Comparison of ENCODE assay signal across 8 cellular contexts in the genomic region with DNA sequence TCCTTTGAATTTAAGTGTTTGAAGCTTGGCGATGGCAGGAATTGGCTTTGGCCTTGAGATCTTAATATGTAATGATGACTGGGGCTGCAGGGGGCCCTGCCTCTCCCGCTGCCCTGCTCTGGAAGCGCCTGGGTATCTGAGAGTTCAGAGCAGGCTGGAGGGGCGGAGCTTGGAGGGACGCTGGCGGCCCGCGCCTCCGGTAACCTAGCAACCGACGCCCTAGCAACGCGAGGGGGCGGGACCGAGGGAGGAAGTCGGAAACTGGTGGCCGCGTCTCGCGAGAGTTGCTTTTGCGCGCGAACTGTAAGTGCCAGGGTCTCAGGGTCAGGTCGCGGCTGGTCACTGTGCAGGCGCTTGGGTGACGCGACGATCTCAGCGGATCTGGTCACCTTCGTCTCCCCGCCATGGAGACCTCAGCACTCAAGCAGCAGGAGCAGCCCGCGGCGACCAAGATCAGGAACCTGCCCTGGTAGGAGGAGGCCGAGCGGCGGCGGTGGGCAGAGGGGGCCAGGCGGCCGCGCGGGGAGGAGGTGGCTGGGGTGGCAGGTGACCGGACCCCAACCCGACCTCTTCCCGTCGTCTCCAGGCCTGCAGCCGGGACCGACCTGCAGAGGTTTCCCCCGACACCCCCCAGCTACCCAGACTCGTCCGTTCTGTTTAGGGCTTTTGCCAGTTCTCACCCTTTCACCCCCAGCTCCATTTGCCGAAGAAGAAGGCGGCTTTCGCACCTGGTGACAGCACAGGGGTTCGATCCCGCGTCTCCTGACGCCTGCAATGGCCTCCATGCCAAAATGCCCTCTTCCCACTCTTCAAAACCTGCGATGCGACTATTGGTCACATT. TPM values are rescaled to one million over a fixed set of nuclear protein-coding genes. Genes with fewer than 3 reads are reported as not detected.
DNase-seq lines count a peak whose midpoint lies in the region; ATAC-seq and TF ChIP-seq lines count a peak whose summit lies in the region.

TSS of gene RFC5 (plus strand) at position 280 of the 841 bp plus-strand sequence. CDS start at position 405, 125 bp downstream.

- no peaks in the 10 kb centered on the region for H4K20me1 ChIP-seq in KMS-11 (ENCODE audit: insufficient read depth)

- intact Hi-C loops in Panc1 (cut with micrococcal nuclease; ENCODE audit: unreplicated experiment), result loop anchor here (5.0 kb wide), 1 partner anchor 139 kb away; no protein-coding TSS in a partner anchor

- peak within 1 kb of the TSS; percentile 68 for H3K4me2 ChIP-seq in KMS-11

- H3K4me1 ChIP-seq in KMS-11 (ENCODE audit: low read depth, poor library complexity, severe bottlenecking) (peaks cover 17% of the 10 kb centered on the region), Panc1 (ENCODE audit: control insufficient read depth, insufficient read depth, low read length) (peaks cover 10% of the 10 kb centered on the region), muscle layer of duodenum (ENCODE audit: control insufficient read depth in 1 of 2, insufficient read depth in 2 of 2, low read length in 2 of 2) (peaks cover 0 to 16% of the 10 kb centered on the region in 2 donors)

- no peaks in the 10 kb centered on the region for H3K36me3 ChIP-seq in KMS-11 (ENCODE audit: insufficient read depth)
- H3K36me3 ChIP-seq in Panc1 (ENCODE audit: control insufficient read depth, insufficient read depth, low read length), result peaks cover 4% of the 10 kb centered on the region
- peaks cover 22 to 23% of the 10 kb centered on the region in 2 donors for H3K36me3 ChIP-seq in muscle layer of duodenum (ENCODE audit: control insufficient read depth in 1 of 2, insufficient read depth in 2 of 2, low read length in 2 of 2)

- H3K27ac ChIP-seq in KMS-11 (peak within 1 kb of the TSS; percentile 36; the same call in 1 of the 2 replicates), Panc1 (ENCODE audit: low read length) (peak within 1 kb of the TSS; percentile 86), muscle layer of duodenum (ENCODE audit: low read length) (no peak within 1 kb of the TSS)

- H3K4me3 ChIP-seq in KMS-11 (IDR thresholded peaks at IDR 0.05; ENCODE audit: insufficient read depth, low read depth, low read length) (no peak within 1 kb of the TSS), Panc1 (ENCODE audit: low read depth in 2 of 2, low read length in 2 of 2) (peak within 1 kb of the TSS; percentile 82 to 87), muscle layer of duodenum (ENCODE audit: low read depth in 1 of 2, low read length in 2 of 2) (peak within 1 kb of the TSS; percentile 82 to 98)

- H3K4me1 Mint-ChIP-seq in activated T-cell treated with anti-CD3 and anti-CD28 coated beads, Interleukin-2, amount 50 U/mL, for 24 hours (ENCODE audit: low read depth), result peaks cover 27% of the 10 kb centered on the region

- peaks cover 50% of the 10 kb centered on the region for H3K36me3 Mint-ChIP-seq in activated T-cell treated with anti-CD3 and anti-CD28 coated beads, Interleukin-2, amount 50 U/mL, for 24 hours (ENCODE audit: low read depth)

- H3K9me3 ChIP-seq in Panc1 (ENCODE audit: control insufficient read depth, insufficient read depth, low read depth, low read length) (no peaks in the 10 kb centered on the region), muscle layer of duodenum (ENCODE audit: control insufficient read depth in 1 of 2, low read length in 2 of 2) (no peaks in the 10 kb centered on the region)

- POLR2A ChIA-PET in Panc1 (lab: Charles Lee), result interaction anchor here (0.6 to 1.2 kb wide), 2 partner anchors 17 to 48 kb away, joined by 5 to 8 read pairs; no protein-coding TSS in a partner anchor

- H3K27me3 ChIP-seq in KMS-11 (ENCODE audit: insufficient read depth, low read depth) (no peaks in the 10 kb centered on the region), Panc1 (ENCODE audit: control insufficient read depth, insufficient read depth, low read length) (no peaks in the 10 kb centered on the region), muscle layer of duodenum (ENCODE audit: low read depth, low read length) (no peaks in the 10 kb centered on the region)

- no TSS peak for BruUV-seq in Panc1 (replicated peaks; lab: Mats Ljungman, UMichigan)

- no peaks in the 10 kb centered on the region for H3K9me3 Mint-ChIP-seq in activated T-cell treated with anti-CD3 and anti-CD28 coated beads, Interleukin-2, amount 50 U/mL, for 24 hours

- H3K27me3 Mint-ChIP-seq in activated T-cell treated with anti-CD3 and anti-CD28 coated beads, Interleukin-2, amount 50 U/mL, for 24 hours, result no peaks in the 10 kb centered on the region

- ATAC-seq in GM21737 (IDR thresholded peaks at IDR 0.05; ENCODE audit: unreplicated experiment), result peak; percentile 97
- peak; percentile 100 for ATAC-seq in Panc1
- ATAC-seq in esophagus mucosa, result peak; percentile 99

- TF ChIP-seq CTCF in KMS-11 (conservative IDR thresholded peaks at IDR 0.05; ENCODE audit: low read depth, low read length), result no peak
- TF ChIP-seq CTCF in Panc1 (IDR thresholded peaks at IDR 0.05), result no peak

- peak within 1 kb of the TSS; percentile 96 for H3K27ac Mint-ChIP-seq in activated T-cell treated with anti-CD3 and anti-CD28 coated beads, Interleukin-2, amount 50 U/mL, for 24 hours

- H2AFZ ChIP-seq in KMS-11 (ENCODE audit: low read depth), result peak within 1 kb of the TSS; percentile 49; the same call in 1 of the 2 replicates

- peak within 1 kb of the TSS; percentile 92 for H3K4me3 Mint-ChIP-seq in activated T-cell treated with anti-CD3 and anti-CD28 coated beads, Interleukin-2, amount 50 U/mL, for 24 hours

- H3K9ac ChIP-seq in KMS-11, result peak within 1 kb of the TSS; percentile 79

- peaks cover 15% of the 10 kb centered on the region for H3K79me2 ChIP-seq in KMS-11 (ENCODE audit: insufficient read depth, low read depth)

- DNase-seq in DMS79 (lab: John Stamatoyannopoulos, UW), result peak; percentile 97
- DNase-seq in Panc1 (ENCODE audit: low read depth, low spot score), result peak; percentile 74
- DNase-seq in activated T-cell treated with anti-CD3 and anti-CD28 coated beads, Interleukin-2, amount 50 U/mL, for 24 hours, result peak; percentile 98
- DNase-seq in stimulated activated CD8-positive, alpha-beta memory T cell treated with anti-CD3 and anti-CD28 coated beads, Interleukin-7, amount 100 ng/mL, for 24 hours (ENCODE audit: low read depth), result peak; percentile 97

- CTCF ChIA-PET in Panc1 (lab: Charles Lee), result no interaction called here

- in situ Hi-C loops in Panc1 (cut with HindIII; ENCODE audit: low pct_unique_long_range_greater_than_20kb, low sequenced_read_pairs), result no loop called here

RNA-seq across cellular contexts. Expression of gene RFC5, which starts in this region (rescaled TPM):
- 25.0 TPM for total RNA-seq in Panc1 (2021; ENCODE audit: unreplicated experiment)
- 18.0 TPM for polyA plus RNA-seq in Panc1 (2012; ENCODE audit: insufficient read length)
- total RNA-seq in esophagus mucosa, result 16.2 TPM
